In genomic region chrX:66050140-66050569, GRCh38 we compare ENCODE assay signal across 20 cellular contexts. TPM values are rescaled to one million over a fixed set of nuclear protein-coding genes. Genes with fewer than 3 reads are reported as not detected.
DNase-seq lines count a peak whose midpoint lies in the region; ATAC-seq and TF ChIP-seq lines count a peak whose summit lies in the region.
"Had no signal": no experiment of that assay in that cellular context is flagged by ENCODE, and none has a peak within 500 bp of the region (broad histone marks: within the 10 kb centered on the region; RNA-seq: fewer than 3 reads in every experiment).

No MANE protein-coding gene starts in this region.

- peaks cover 23% of the 10 kb centered on the region for H3K4me1 Mint-ChIP-seq in CD4-positive, alpha-beta T cell (ENCODE audit: low read depth)
- peaks cover 25% of the 10 kb centered on the region for H3K4me1 Mint-ChIP-seq in activated naive CD4-positive, alpha-beta T cell treated with anti-CD3 and anti-CD28 coated beads, Interleukin-2, amount 10 ng/mL, durations not matched to agents 7 days and 5 days
- H3K4me1 Mint-ChIP-seq: nephron had no signal

- H3K9me3 ChIP-seq in CD4-positive, alpha-beta T cell (ENCODE audit: control insufficient read depth, low read length), result no peaks in the 10 kb centered on the region
- H3K9me3 ChIP-seq: psoas muscle, SJCRH30 had no signal

- CTCF ChIA-PET in CD4-positive, alpha-beta T cell (lab: Charles Lee), result no interaction called here
- CTCF ChIA-PET in activated naive CD4-positive, alpha-beta T cell treated with anti-CD3 and anti-CD28 coated beads, Interleukin-2, amount 10 ng/mL, durations not matched to agents 7 days and 5 days (lab: Charles Lee), result no interaction called here

- H3K9me3 Mint-ChIP-seq in CD4-positive, alpha-beta T cell, result no peaks in the 10 kb centered on the region
- H3K9me3 Mint-ChIP-seq in activated naive CD4-positive, alpha-beta T cell treated with anti-CD3 and anti-CD28 coated beads, Interleukin-2, amount 10 ng/mL, durations not matched to agents 7 days and 5 days, result peaks cover 3% of the 10 kb centered on the region
- H3K9me3 Mint-ChIP-seq: activated B cell treated with CpG ODN at 0.5 μM for 24 hours; nephron; T-helper 2 cell treated with Interferon-gamma antibody and Interleukin-4, amounts not matched to agents 5 μg/mL and 100 μg/mL, for 36 hours had no signal

- H3K27ac ChIP-seq in HL-60 (replicated peaks), result peak overlapping the region; percentile 27
- H3K27ac ChIP-seq in CD4-positive, alpha-beta T cell (ENCODE audit: low read depth, low read length), result no peak overlapping the region
- H3K27ac ChIP-seq: psoas muscle, SJCRH30 had no signal

- H3K27me3 ChIP-seq in HL-60 (ENCODE audit: insufficient read depth, poor library complexity, severe bottlenecking), result no peaks in the 10 kb centered on the region
- no peaks in the 10 kb centered on the region for H3K27me3 ChIP-seq in CD4-positive, alpha-beta T cell (ENCODE audit: control insufficient read depth, insufficient read depth, low read length)
- H3K27me3 ChIP-seq: SJCRH30 had no signal

- peak; percentile 59 to 86 for ATAC-seq in left cardiac atrium
- no peak for ATAC-seq in CD4-positive, alpha-beta T cell (ENCODE audit: poor library complexity)
- no peak for ATAC-seq in GM19035 (IDR thresholded peaks at IDR 0.05; ENCODE audit: unreplicated experiment)
- no peak for ATAC-seq in HG02759 (IDR thresholded peaks at IDR 0.05; ENCODE audit: unreplicated experiment)
- ATAC-seq: activated T-cell treated with anti-CD3 and anti-CD28 coated beads, Interleukin-2, amount 50 U/mL, for 72 hours; HCT116 had no signal

- no peak overlapping the region for H3K4me3 ChIP-seq in HL-60 (replicated peaks; ENCODE audit: insufficient read depth, low read length)
- H3K4me3 ChIP-seq: psoas muscle, SJCRH30 had no signal

- H3K4me3 Mint-ChIP-seq in CD4-positive, alpha-beta T cell, result no peak overlapping the region
- H3K4me3 Mint-ChIP-seq in activated naive CD4-positive, alpha-beta T cell treated with anti-CD3 and anti-CD28 coated beads, Interleukin-2, amount 10 ng/mL, durations not matched to agents 7 days and 5 days, result no peak overlapping the region
- H3K4me3 Mint-ChIP-seq: activated B cell treated with CpG ODN at 0.5 μM for 24 hours; activated T-cell treated with anti-CD3 and anti-CD28 coated beads, Interleukin-2, amount 50 U/mL, for 72 hours; nephron; T-helper 2 cell treated with Interferon-gamma antibody and Interleukin-4, amounts not matched to agents 5 μg/mL and 100 μg/mL, for 36 hours had no signal

- TF ChIP-seq CTCF in HL-60 (IDR thresholded peaks at IDR 0.05; ENCODE audit: insufficient read depth, low read length), result no peak
- TF ChIP-seq CTCF in CD4-positive, alpha-beta T cell (IDR thresholded peaks at IDR 0.05), result no peak

- intact Hi-C loops in left cardiac atrium (cut with DNase I), result no loop called here
- intact Hi-C loops in CD4-positive, alpha-beta T cell (cut with DNase I, micrococcal nuclease), result no loop called here

- POLR2A ChIA-PET in CD4-positive, alpha-beta T cell (lab: Charles Lee), result no interaction called here

- DNase-seq in HL-60 (ENCODE audit: low read depth in 1 of 2, low spot score in 1 of 2), result peak; percentile 55 to 58
- DNase-seq in NOMO-1 treated with dmso at 0.1 percent for 144 hours (lab: John Stamatoyannopoulos, UW; ENCODE audit: unreplicated experiment), result peak; percentile 46
- DNase-seq in left cardiac atrium, result no peak
- peak; percentile 70 for DNase-seq in pons (ENCODE audit: low spot score)
- no peak for DNase-seq in CD4-positive, alpha-beta T cell
- no peak for DNase-seq in activated naive CD4-positive, alpha-beta T cell treated with anti-CD3 and anti-CD28 coated beads, Interleukin-2, amount 10 ng/mL, durations not matched to agents 7 days and 5 days
- DNase-seq: activated B cell treated with CpG ODN at 0.5 μM for 24 hours; activated CD8-positive, alpha-beta memory T cell treated with anti-CD3 and anti-CD28 coated beads for 24 hours; activated T-cell treated with anti-CD3 and anti-CD28 coated beads, Interleukin-2, amount 50 U/mL, for 72 hours; Calu3; mammary epithelial cell; NCI-H1694 treated with DMSO at 0.1 percent for 48 hours; psoas muscle; SJCRH30 had no signal

- H3K36me3 Mint-ChIP-seq in CD4-positive, alpha-beta T cell (ENCODE audit: low read depth), result no peaks in the 10 kb centered on the region
- H3K36me3 Mint-ChIP-seq in activated naive CD4-positive, alpha-beta T cell treated with anti-CD3 and anti-CD28 coated beads, Interleukin-2, amount 10 ng/mL, durations not matched to agents 7 days and 5 days, result peaks cover 4% of the 10 kb centered on the region

- no peak overlapping the region for H3K27ac Mint-ChIP-seq in CD4-positive, alpha-beta T cell
- H3K27ac Mint-ChIP-seq in activated naive CD4-positive, alpha-beta T cell treated with anti-CD3 and anti-CD28 coated beads, Interleukin-2, amount 10 ng/mL, durations not matched to agents 7 days and 5 days, result no peak overlapping the region
- H3K27ac Mint-ChIP-seq: activated B cell treated with CpG ODN at 0.5 μM for 24 hours; activated T-cell treated with anti-CD3 and anti-CD28 coated beads, Interleukin-2, amount 50 U/mL, for 72 hours; nephron; T-helper 2 cell treated with Interferon-gamma antibody and Interleukin-4, amounts not matched to agents 5 μg/mL and 100 μg/mL, for 36 hours had no signal

- no peaks in the 10 kb centered on the region for H3K27me3 Mint-ChIP-seq in CD4-positive, alpha-beta T cell
- H3K27me3 Mint-ChIP-seq in activated naive CD4-positive, alpha-beta T cell treated with anti-CD3 and anti-CD28 coated beads, Interleukin-2, amount 10 ng/mL, durations not matched to agents 7 days and 5 days, result no peaks in the 10 kb centered on the region
- H3K27me3 Mint-ChIP-seq: activated B cell treated with CpG ODN at 0.5 μM for 24 hours had no signal

RNA-seq across cellular contexts. Expression of gene VSIG4, which starts 10.3 kb away (rescaled TPM):
- 100 to 1,000 TPM in 1 of 2 donors, 10 to 100 TPM in 1; 76.3 to 182 TPM for total RNA-seq in left cardiac atrium
- under 1 TPM in 1 of 2 experiments, not detected in 1; 0.11 TPM for total RNA-seq in CD4-positive, alpha-beta T cell
- total RNA-seq: activated B cell treated with CpG ODN at 0.5 μM for 24 hours, bronchial epithelial cell, Calu3, mammary epithelial cell, SJCRH30 had no signal

Comparison
In these comparisons a context has a peak if more than half of its experiments do, and no peak if none do; other contexts are left out.
1. DNase-seq: peak in HL-60 (2 of 2), NOMO-1 treated with dmso at 0.1 percent for 144 hours (single experiment) and pons (single experiment); none in left cardiac atrium (single experiment), CD4-positive, alpha-beta T cell (0 of 10) and activated naive CD4-positive, alpha-beta T cell treated with anti-CD3 and anti-CD28 coated beads, Interleukin-2, amount 10 ng/mL, durations not matched to agents 7 days and 5 days (single experiment).
2. ATAC-seq: peak in left cardiac atrium (2 of 2); none in CD4-positive, alpha-beta T cell (single experiment), GM19035 (single experiment) and HG02759 (single experiment).
3. RNA of gene VSIG4, which starts 10.3 kb away (total RNA-seq): 76.3 to 182 TPM in left cardiac atrium; 0.11 TPM in CD4-positive, alpha-beta T cell; every median in the first group is over 10 times any median in the second.